Comparison of ENCODE assay signal across 1 cellular context in genomic region chr20:31717478-31717946, GRCh38.
A peak's percentile ranks its signal among the peaks of the same experiment; 100 is the strongest.
TF ChIP-seq lines count a peak whose summit lies in the region.

No MANE protein-coding gene starts in this region.

TF ChIP-seq in GM12878, 131 proteins besides CTCF, POLR2A, EP300 and RAD21 (continued from another document and continues in another):
- TF ChIP-seq E2F8 (IDR thresholded peaks at IDR 0.05; ENCODE audit: low read depth, partially characterized antibody): no peak
- no peak for TF ChIP-seq CREB1 (IDR thresholded peaks at IDR 0.05; ENCODE audit: low read depth)
- peak; percentile 58 for TF ChIP-seq EED (IDR thresholded peaks at IDR 0.05; ENCODE audit: low read depth)
- no peak for TF ChIP-seq TCF12 (IDR thresholded peaks at IDR 0.05; ENCODE audit: low read depth, low read length)
- no peak for TF ChIP-seq SREBF1 (IDR thresholded peaks at IDR 0.05; ENCODE audit: low read length)
- TF ChIP-seq WRNIP1 (IDR thresholded peaks at IDR 0.05; ENCODE audit: borderline replicate concordance, low read depth, low read length): no peak
- no peak for TF ChIP-seq FOS (IDR thresholded peaks at IDR 0.05; ENCODE audit: borderline replicate concordance, extremely low read depth, insufficient read length)
- no peak for TF ChIP-seq POLR2AphosphoS5 (IDR thresholded peaks at IDR 0.05; ENCODE audit: low read length)
- TF ChIP-seq RELA (IDR thresholded peaks at IDR 0.05; ENCODE audit: borderline replicate concordance, partially characterized antibody): peak; percentile 4
- TF ChIP-seq PAX8 (IDR thresholded peaks at IDR 0.05): no peak
- no peak for TF ChIP-seq BMI1 (IDR thresholded peaks at IDR 0.05; ENCODE audit: borderline replicate concordance)
- peak; percentile 29 for TF ChIP-seq MEF2B (IDR thresholded peaks at IDR 0.05; ENCODE audit: partially characterized antibody, poor library complexity, severe bottlenecking)
- no peak for TF ChIP-seq E4F1 (IDR thresholded peaks at IDR 0.05; ENCODE audit: borderline replicate concordance, partially characterized antibody)
- peak; percentile 58 to 69 for TF ChIP-seq IKZF2 (IDR thresholded peaks at IDR 0.05)
- no peak for TF ChIP-seq IRF3 (IDR thresholded peaks at IDR 0.05)
- TF ChIP-seq ELK1 (IDR thresholded peaks at IDR 0.05; ENCODE audit: low read depth, low read length): no peak
- TF ChIP-seq PML (IDR thresholded peaks at IDR 0.05; ENCODE audit: low read length): no peak
- no peak for TF ChIP-seq EGR1 (IDR thresholded peaks at IDR 0.05; ENCODE audit: borderline replicate concordance in 1 of 2, low read depth in 2 of 2, low read length in 2 of 2)
- TF ChIP-seq ZBTB33 (IDR thresholded peaks at IDR 0.05): no peak
- TF ChIP-seq MTA2 (IDR thresholded peaks at IDR 0.05; ENCODE audit: low read depth): peak; percentile 67
- peak; percentile 57 for TF ChIP-seq JUNB (IDR thresholded peaks at IDR 0.05)
- no peak for TF ChIP-seq YBX1 (IDR thresholded peaks at IDR 0.05)
- TF ChIP-seq NR2F1 (conservative IDR thresholded peaks at IDR 0.05): no peak
- TF ChIP-seq TCF7 (IDR thresholded peaks at IDR 0.05; ENCODE audit: borderline replicate concordance): peak; percentile 28; the same call in 1 of the 2 replicates
- TF ChIP-seq MTA3 (IDR thresholded peaks at IDR 0.05; ENCODE audit: borderline replicate concordance, low read length): peak; percentile 68
- no peak for TF ChIP-seq SMARCA5 (IDR thresholded peaks at IDR 0.05)
- TF ChIP-seq ASH2L (IDR thresholded peaks at IDR 0.05; ENCODE audit: borderline replicate concordance, low read depth): no peak
- no peak for TF ChIP-seq CEBPB (IDR thresholded peaks at IDR 0.05; ENCODE audit: borderline replicate concordance in 1 of 2, low read depth in 2 of 2, low read length in 2 of 2)
- TF ChIP-seq SMAD5 (IDR thresholded peaks at IDR 0.05; ENCODE audit: low read depth): no peak
- TF ChIP-seq ZNF217 (IDR thresholded peaks at IDR 0.05): no peak
- peak; percentile 83 for TF ChIP-seq ATF2 (IDR thresholded peaks at IDR 0.05; ENCODE audit: low read length)
- TF ChIP-seq RB1 (IDR thresholded peaks at IDR 0.05; ENCODE audit: borderline replicate concordance): no peak
- no peak for TF ChIP-seq ZBTB4 (CRISPR knock-in tag; IDR thresholded peaks at IDR 0.05)
- TF ChIP-seq CBFB (IDR thresholded peaks at IDR 0.05; ENCODE audit: low read depth): peak; percentile 80; the same call in 1 of the 2 replicates
- TF ChIP-seq NRF1 (conservative IDR thresholded peaks at IDR 0.05; ENCODE audit: low read depth, low read length): no peak
- TF ChIP-seq ZBED1 (IDR thresholded peaks at IDR 0.05; ENCODE audit: borderline replicate concordance): peak; percentile 64; the same call in 1 of the 2 replicates
- peak; percentile 45; the same call in 1 of the 2 replicates for TF ChIP-seq CREM (IDR thresholded peaks at IDR 0.05; ENCODE audit: low read depth)
- peak; percentile 79 for TF ChIP-seq IKZF1 (conservative IDR thresholded peaks at IDR 0.05)
- TF ChIP-seq STAT1 (conservative IDR thresholded peaks at IDR 0.05): no peak
- no peak for TF ChIP-seq HCFC1 (IDR thresholded peaks at IDR 0.05; ENCODE audit: low read length)
- no peak for TF ChIP-seq ZNF687 (IDR thresholded peaks at IDR 0.05)
- no peak for TF ChIP-seq NBN (IDR thresholded peaks at IDR 0.05)
- TF ChIP-seq NFXL1 (IDR thresholded peaks at IDR 0.05; ENCODE audit: borderline replicate concordance): no peak
- no peak for TF ChIP-seq POLR2AphosphoS2 (IDR thresholded peaks at IDR 0.05; ENCODE audit: low read depth, low read length)
- TF ChIP-seq GATAD2B (conservative IDR thresholded peaks at IDR 0.05; ENCODE audit: low read depth): no peak
